1 cellular context compared by ENCODE assay signal in the genomic region with DNA sequence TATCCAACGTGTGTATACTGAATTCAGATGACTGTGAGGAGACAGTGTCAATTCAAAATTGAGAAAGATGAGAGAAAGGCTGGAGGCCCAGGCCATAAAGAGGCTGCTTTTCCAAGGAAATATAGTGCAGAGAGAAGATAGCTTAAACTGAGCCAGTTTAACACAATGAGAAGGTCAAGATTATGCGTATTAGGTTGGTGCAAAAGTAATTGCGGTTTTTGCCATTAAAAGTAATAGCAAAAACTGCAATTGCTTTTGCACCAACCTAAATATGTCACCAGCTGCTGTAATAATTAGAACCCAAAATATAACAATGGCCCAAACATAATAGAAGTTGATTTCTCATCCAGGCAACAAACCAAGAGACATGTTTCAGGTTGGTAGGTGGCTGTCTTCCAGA.
TF ChIP-seq lines count a peak whose summit lies in the region.

No MANE protein-coding gene starts in this region.

TF ChIP-seq in K562, 482 proteins besides CTCF, POLR2A, EP300 and RAD21:
- TF ChIP-seq, protein P1, sequence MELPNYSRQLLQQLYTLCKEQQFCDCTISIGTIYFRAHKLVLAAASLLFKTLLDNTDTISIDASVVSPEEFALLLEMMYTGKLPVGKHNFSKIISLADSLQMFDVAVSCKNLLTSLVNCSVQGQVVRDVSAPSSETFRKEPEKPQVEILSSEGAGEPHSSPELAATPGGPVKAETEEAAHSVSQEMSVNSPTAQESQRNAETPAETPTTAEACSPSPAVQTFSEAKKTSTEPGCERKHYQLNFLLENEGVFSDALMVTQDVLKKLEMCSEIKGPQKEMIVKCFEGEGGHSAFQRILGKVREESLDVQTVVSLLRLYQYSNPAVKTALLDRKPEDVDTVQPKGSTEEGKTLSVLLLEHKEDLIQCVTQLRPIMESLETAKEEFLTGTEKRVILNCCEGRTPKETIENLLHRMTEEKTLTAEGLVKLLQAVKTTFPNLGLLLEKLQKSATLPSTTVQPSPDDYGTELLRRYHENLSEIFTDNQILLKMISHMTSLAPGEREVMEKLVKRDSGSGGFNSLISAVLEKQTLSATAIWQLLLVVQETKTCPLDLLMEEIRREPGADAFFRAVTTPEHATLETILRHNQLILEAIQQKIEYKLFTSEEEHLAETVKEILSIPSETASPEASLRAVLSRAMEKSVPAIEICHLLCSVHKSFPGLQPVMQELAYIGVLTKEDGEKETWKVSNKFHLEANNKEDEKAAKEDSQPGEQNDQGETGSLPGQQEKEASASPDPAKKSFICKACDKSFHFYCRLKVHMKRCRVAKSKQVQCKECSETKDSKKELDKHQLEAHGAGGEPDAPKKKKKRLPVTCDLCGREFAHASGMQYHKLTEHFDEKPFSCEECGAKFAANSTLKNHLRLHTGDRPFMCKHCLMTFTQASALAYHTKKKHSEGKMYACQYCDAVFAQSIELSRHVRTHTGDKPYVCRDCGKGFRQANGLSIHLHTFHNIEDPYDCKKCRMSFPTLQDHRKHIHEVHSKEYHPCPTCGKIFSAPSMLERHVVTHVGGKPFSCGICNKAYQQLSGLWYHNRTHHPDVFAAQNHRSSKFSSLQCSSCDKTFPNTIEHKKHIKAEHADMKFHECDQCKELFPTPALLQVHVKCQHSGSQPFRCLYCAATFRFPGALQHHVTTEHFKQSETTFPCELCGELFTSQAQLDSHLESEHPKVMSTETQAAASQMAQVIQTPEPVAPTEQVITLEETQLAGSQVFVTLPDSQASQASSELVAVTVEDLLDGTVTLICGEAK (IDR thresholded peaks at IDR 0.05) = peak; percentile 78
- TF ChIP-seq, protein P1 (CRISPR knock-in tag; IDR thresholded peaks at IDR 0.05) = no peak
- no peak for TF ChIP-seq ZNF695 (CRISPR knock-in tag; IDR thresholded peaks at IDR 0.05)
